In genomic region chr12:109153711-109154434, GRCh38 we compare ENCODE assay signal across 8 cellular contexts. TPM values are rescaled to one million over a fixed set of nuclear protein-coding genes. Genes with fewer than 3 reads are reported as not detected.
DNase-seq lines count a peak whose midpoint lies in the region; ATAC-seq and TF ChIP-seq lines count a peak whose summit lies in the region.

No MANE protein-coding gene starts in this region.

- intact Hi-C loops in activated CD4-positive, alpha-beta memory T cell treated with anti-CD3 and anti-CD28 coated beads for 36 hours (cut with micrococcal nuclease) = no loop called here
- intact Hi-C loops in posterior vena cava (cut with DNase I) = no loop called here

- H3K4me1 Mint-ChIP-seq in HFFc6 (ENCODE audit: low read depth) (peaks cover 15% of the 10 kb centered on the region), glutamatergic neuron (ENCODE audit: low read depth, unreplicated experiment) (no peaks in the 10 kb centered on the region)
- peaks cover 14% of the 10 kb centered on the region for H3K4me1 Mint-ChIP-seq in activated CD4-positive, alpha-beta memory T cell treated with anti-CD3 and anti-CD28 coated beads for 36 hours (ENCODE audit: low read depth)

- H3K9me3 Mint-ChIP-seq in HFFc6 = no peaks in the 10 kb centered on the region
- no peaks in the 10 kb centered on the region for H3K9me3 Mint-ChIP-seq in activated CD4-positive, alpha-beta memory T cell treated with anti-CD3 and anti-CD28 coated beads for 36 hours
- H3K9me3 Mint-ChIP-seq in glutamatergic neuron (ENCODE audit: unreplicated experiment) = peaks cover 2% of the 10 kb centered on the region

- no peak overlapping the region for H3K27ac Mint-ChIP-seq in HFFc6
- H3K27ac Mint-ChIP-seq in activated CD4-positive, alpha-beta memory T cell treated with anti-CD3 and anti-CD28 coated beads for 36 hours = no peak overlapping the region
- H3K27ac Mint-ChIP-seq in glutamatergic neuron (ENCODE audit: unreplicated experiment) = no peak overlapping the region

- POLR2A ChIA-PET in activated CD4-positive, alpha-beta memory T cell treated with anti-CD3 and anti-CD28 coated beads for 36 hours (lab: Charles Lee) = no interaction called here

- CTCF ChIA-PET in activated CD4-positive, alpha-beta memory T cell treated with anti-CD3 and anti-CD28 coated beads for 36 hours (lab: Charles Lee) = interaction anchor here (1.7 to 2.6 kb wide), 2 partner anchors 42 to 240 kb away, joined by 9 to 14 read pairs; no protein-coding TSS in a partner anchor

- ATAC-seq in GM19452 (IDR thresholded peaks at IDR 0.05; ENCODE audit: unreplicated experiment) (no peak), HG02970 (IDR thresholded peaks at IDR 0.05; ENCODE audit: low FRiP score, unreplicated experiment) (no peak)

- no peak for DNase-seq in HFFc6
- DNase-seq in activated CD4-positive, alpha-beta memory T cell treated with anti-CD3 and anti-CD28 coated beads for 36 hours = no peak
- no peak for DNase-seq in glutamatergic neuron
- peak; percentile 72 for DNase-seq in posterior vena cava (ENCODE audit: low spot score)
- DNase-seq in GM03348 (ENCODE audit: low spot score) = no peak
- no peak for DNase-seq in CD1c-positive myeloid dendritic cell (ENCODE audit: extremely low spot score)

- peaks cover 26% of the 10 kb centered on the region for H3K27me3 Mint-ChIP-seq in HFFc6 (ENCODE audit: insufficient read depth)
- H3K27me3 Mint-ChIP-seq in activated CD4-positive, alpha-beta memory T cell treated with anti-CD3 and anti-CD28 coated beads for 36 hours = no peaks in the 10 kb centered on the region
- H3K27me3 Mint-ChIP-seq in glutamatergic neuron (ENCODE audit: unreplicated experiment) = peaks cover 6% of the 10 kb centered on the region

- H3K36me3 Mint-ChIP-seq in HFFc6 (ENCODE audit: low read depth) (no peaks in the 10 kb centered on the region), glutamatergic neuron (ENCODE audit: unreplicated experiment) (no peaks in the 10 kb centered on the region)
- no peaks in the 10 kb centered on the region for H3K36me3 Mint-ChIP-seq in activated CD4-positive, alpha-beta memory T cell treated with anti-CD3 and anti-CD28 coated beads for 36 hours

- TF ChIP-seq CTCF in HFFc6 (IDR thresholded peaks at IDR 0.05) (no peak), glutamatergic neuron (IDR thresholded peaks at IDR 0.05; ENCODE audit: partially characterized antibody, unreplicated experiment) (no peak)

- peak overlapping the region; percentile 79 for H3K4me3 Mint-ChIP-seq in HFFc6
- peak overlapping the region; percentile 84 for H3K4me3 Mint-ChIP-seq in activated CD4-positive, alpha-beta memory T cell treated with anti-CD3 and anti-CD28 coated beads for 36 hours
- peak overlapping the region; percentile 94 for H3K4me3 Mint-ChIP-seq in glutamatergic neuron (ENCODE audit: unreplicated experiment)

RNA-seq across cellular contexts. Expression of gene ACACB, which starts 37.5 kb away (rescaled TPM):
- 1 to 10 TPM; 1.0 to 2.1 (median 1.3) TPM for total RNA-seq in HFFc6 (2021; fragmentation: NEBNext Ultra II Directional; extraction: Animal tissue kit (Norgen Biotek cat#: 25700))
- total RNA-seq in activated CD4-positive, alpha-beta memory T cell treated with anti-CD3 and anti-CD28 coated beads for 36 hours = 10 to 100 TPM; 11.1 to 12.7 TPM
- total RNA-seq in glutamatergic neuron (ENCODE audit: unreplicated experiment) (3.8 TPM), posterior vena cava (10 to 100 TPM; 29.4 to 49.7 TPM)

RNA-seq across cellular contexts. Expression of gene UNG, which starts 56.5 kb away (rescaled TPM):
- total RNA-seq in HFFc6 (2021; fragmentation: NEBNext Ultra II Directional; extraction: Animal tissue kit (Norgen Biotek cat#: 25700)) = 10 to 100 TPM; 19.3 to 30.4 (median 21.8) TPM
- total RNA-seq in activated CD4-positive, alpha-beta memory T cell treated with anti-CD3 and anti-CD28 coated beads for 36 hours = 10 to 100 TPM; 57.9 to 61.9 TPM
- total RNA-seq in glutamatergic neuron (ENCODE audit: unreplicated experiment) (32.4 TPM), posterior vena cava (10 to 100 TPM; 10.3 to 11.1 TPM)
